ENCODE assay signal across 3 cellular contexts in the genomic region with DNA sequence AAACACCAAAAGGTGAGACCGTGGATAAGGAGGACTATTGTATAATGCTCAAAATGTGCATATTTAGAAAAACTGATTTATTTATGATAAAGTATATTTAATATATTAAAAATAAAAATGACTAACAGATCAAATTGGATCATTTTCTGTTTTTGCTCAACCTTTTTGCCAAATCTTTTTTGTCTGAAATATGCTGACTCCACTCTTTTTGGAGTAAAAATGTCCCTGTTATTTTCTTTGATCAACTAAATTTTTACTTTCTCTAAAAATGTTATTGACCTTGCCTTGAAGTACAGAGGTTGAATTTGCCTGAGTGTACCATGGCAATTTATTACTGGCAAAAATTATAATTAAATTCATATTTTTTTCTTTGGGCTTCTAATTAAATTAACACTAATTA.
TF ChIP-seq lines count a peak whose summit lies in the region.

No MANE protein-coding gene starts in this region.

TF ChIP-seq in A549, 52 proteins besides CTCF, POLR2A, EP300 and RAD21:
- TF ChIP-seq MAFK (IDR thresholded peaks at IDR 0.05; ENCODE audit: partially characterized antibody): peak; percentile 79
- no peak for TF ChIP-seq GATA3 (IDR thresholded peaks at IDR 0.05; ENCODE audit: borderline replicate concordance)

TF ChIP-seq in IMR-90, 13 proteins besides CTCF, POLR2A, EP300 and RAD21:
- TF ChIP-seq CEBPB (IDR thresholded peaks at IDR 0.05; ENCODE audit: low read depth, low read length) (no peak), MAFK (IDR thresholded peaks at IDR 0.05; ENCODE audit: low read depth, low read length) (peak; percentile 94), NFE2L2 (IDR thresholded peaks at IDR 0.05; ENCODE audit: low read depth, low read length) (no peak), BHLHE40 (IDR thresholded peaks at IDR 0.05; ENCODE audit: low read depth, low read length) (no peak), RCOR1 (IDR thresholded peaks at IDR 0.05; ENCODE audit: insufficient replicate concordance, low read length) (no peak)
- TF ChIP-seq, protein P1, sequence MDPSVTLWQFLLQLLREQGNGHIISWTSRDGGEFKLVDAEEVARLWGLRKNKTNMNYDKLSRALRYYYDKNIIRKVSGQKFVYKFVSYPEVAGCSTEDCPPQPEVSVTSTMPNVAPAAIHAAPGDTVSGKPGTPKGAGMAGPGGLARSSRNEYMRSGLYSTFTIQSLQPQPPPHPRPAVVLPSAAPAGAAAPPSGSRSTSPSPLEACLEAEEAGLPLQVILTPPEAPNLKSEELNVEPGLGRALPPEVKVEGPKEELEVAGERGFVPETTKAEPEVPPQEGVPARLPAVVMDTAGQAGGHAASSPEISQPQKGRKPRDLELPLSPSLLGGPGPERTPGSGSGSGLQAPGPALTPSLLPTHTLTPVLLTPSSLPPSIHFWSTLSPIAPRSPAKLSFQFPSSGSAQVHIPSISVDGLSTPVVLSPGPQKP (IDR thresholded peaks at IDR 0.05; ENCODE audit: borderline replicate concordance, low read depth, low read length): no peak

TF ChIP-seq in H1, 55 proteins besides CTCF, POLR2A, EP300 and RAD21:
- TF ChIP-seq RBBP5 (IDR thresholded peaks at IDR 0.05; ENCODE audit: borderline replicate concordance, low read depth, low read length) (no peak), MAFK (IDR thresholded peaks at IDR 0.05; ENCODE audit: low read depth, low read length) (peak; percentile 66; the same call in 1 of the 2 replicates), HDAC6 (IDR thresholded peaks at IDR 0.05; ENCODE audit: low read depth, low read length) (no peak), CBX5 (IDR thresholded peaks at IDR 0.05; ENCODE audit: low read depth, low read length) (no peak), CEBPB (IDR thresholded peaks at IDR 0.05; ENCODE audit: low read depth, low read length) (no peak), RFX5 (IDR thresholded peaks at IDR 0.05; ENCODE audit: borderline replicate concordance, low read depth, low read length) (no peak), ZNF274 (IDR thresholded peaks at IDR 0.05; ENCODE audit: borderline replicate concordance, extremely low read depth, low read length) (no peak), TAF7 (optimal IDR thresholded peaks at IDR 0.05; ENCODE audit: borderline replicate concordance, low read depth, low read length) (no peak)
